In the genomic region with DNA sequence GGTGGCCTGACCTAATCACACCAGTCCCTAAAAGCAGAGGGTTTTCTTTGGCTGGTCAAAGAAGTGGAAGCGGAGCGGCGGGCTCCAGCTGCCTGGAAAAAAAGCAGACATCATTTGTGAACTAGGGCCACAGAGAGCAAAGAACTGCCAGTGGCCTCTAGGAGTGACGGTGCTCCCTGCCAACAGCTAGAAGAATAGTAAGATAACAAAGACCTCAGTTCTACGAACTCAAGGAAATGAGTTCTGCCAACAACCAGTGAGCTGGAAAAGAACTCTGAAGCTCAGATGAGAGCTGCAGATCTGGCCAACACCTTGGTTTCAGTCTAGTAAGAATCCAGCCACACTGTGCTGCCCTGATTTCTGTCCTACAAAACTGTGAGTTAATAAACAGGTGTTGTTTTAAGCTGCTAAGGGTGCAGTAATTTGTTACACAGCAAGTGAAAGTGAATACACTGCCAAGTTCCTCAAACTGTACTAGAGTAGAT, we compare ENCODE assay signal across 8 cellular contexts.
A peak's percentile ranks its signal among the peaks of the same experiment; 100 is the strongest.
DNase-seq lines count a peak whose midpoint lies in the region; ATAC-seq and TF ChIP-seq lines count a peak whose summit lies in the region.

No MANE protein-coding gene starts in this region.

- intact Hi-C loops in prostate gland (cut with DNase I), result no loop called here

- CTCF ChIA-PET in T-cell (lab: Charles Lee), result no interaction called here

- peaks cover 0 to 4% (median 4%) of the 10 kb centered on the region in 3 donors for H3K9me3 Mint-ChIP-seq in T-cell
- no peaks in the 10 kb centered on the region for H3K9me3 Mint-ChIP-seq in chondrocyte (ENCODE audit: low read depth)

- no peak for TF ChIP-seq CTCF in prostate gland (IDR thresholded peaks at IDR 0.05)
- no peak for TF ChIP-seq CTCF in chondrocyte (IDR thresholded peaks at IDR 0.05)

- H3K4me3 ChIP-seq in prostate gland, result no peak overlapping the region

- no peaks in the 10 kb centered on the region for H3K27me3 Mint-ChIP-seq in T-cell
- H3K27me3 Mint-ChIP-seq in chondrocyte (ENCODE audit: low read depth), result no peaks in the 10 kb centered on the region

- H3K9me3 ChIP-seq in prostate gland, result no peaks in the 10 kb centered on the region

- no peak for TF ChIP-seq POLR2A in prostate gland (IDR thresholded peaks at IDR 0.05)

- WGBS in prostate gland, result 54% methylated on average over 5 of the region's 5 CpGs

- H3K27ac Mint-ChIP-seq in T-cell (peak overlapping the region; percentile 68 to 73), chondrocyte (ENCODE audit: unreplicated experiment) (no peak overlapping the region)

- H3K4me3 Mint-ChIP-seq in T-cell (peak overlapping the region in 1 of 3 donors; percentile 39), chondrocyte (ENCODE audit: unreplicated experiment) (no peak overlapping the region)

- POLR2A ChIA-PET in T-cell (lab: Charles Lee), result no interaction called here

- DNase-seq in T-cell (peak in 3 of 34 experiments; percentile 5 to 10 (median 6)), kidney glomerular epithelial cell (lab: John Stamatoyannopoulos, UW) (peak; percentile 14), prostate gland (ENCODE audit: low spot score) (no peak), NK-92 (lab: John Stamatoyannopoulos, UW; ENCODE audit: unreplicated experiment) (no peak), chondrocyte (ENCODE audit: low spot score) (no peak)
- DNase-seq in effector CD8-positive, alpha-beta T cell (lab: John Stamatoyannopoulos, UW), result no peak

- ATAC-seq in GM19023 (IDR thresholded peaks at IDR 0.05; ENCODE audit: unreplicated experiment), result peak; percentile 86
- peak; percentile 74 for ATAC-seq in HG02840 (IDR thresholded peaks at IDR 0.05; ENCODE audit: low FRiP score, unreplicated experiment)
- peak in 3 of 4 experiments; percentile 24 to 32 (median 25) for ATAC-seq in T-cell (replicated peaks in 1 of 4)

- H3K27me3 ChIP-seq in prostate gland (replicated peaks; ENCODE audit: insufficient read depth), result no peaks in the 10 kb centered on the region

- H3K4me1 Mint-ChIP-seq in T-cell, result peaks cover 84 to 93% (median 93%) of the 10 kb centered on the region in 3 donors
- peaks cover 18% of the 10 kb centered on the region for H3K4me1 Mint-ChIP-seq in chondrocyte (ENCODE audit: low read depth)

- peaks cover 14% of the 10 kb centered on the region for H3K36me3 Mint-ChIP-seq in T-cell
- H3K36me3 Mint-ChIP-seq in chondrocyte (ENCODE audit: low read depth), result peaks cover 4% of the 10 kb centered on the region

- H3K4me1 ChIP-seq in prostate gland (replicated peaks), result no peaks in the 10 kb centered on the region

- H3K36me3 ChIP-seq in prostate gland, result no peaks in the 10 kb centered on the region

- no peak overlapping the region for H3K27ac ChIP-seq in prostate gland

Comparison
In these comparisons a context has a peak if more than half of its experiments do, and no peak if none do; other contexts are left out.
1. ATAC-seq: peak in every context shown above with its lines; median percentile 86 in GM19023; 74 in HG02840; 25 in T-cell.